20 cellular contexts compared by ENCODE assay signal in genomic region chr5:139037732-139038131, GRCh38.
"Had no signal": no experiment of that assay in that cellular context is flagged by ENCODE, and none has a peak within 500 bp of the region (broad histone marks: within the 10 kb centered on the region; RNA-seq: fewer than 3 reads in every experiment).

No MANE protein-coding gene starts in this region.

- H3K4me1 ChIP-seq: lower lobe of right lung, neural progenitor cell, thyroid gland had no signal

- H3K9ac ChIP-seq: neural progenitor cell had no signal

- H3K27me3 Mint-ChIP-seq: naive thymus-derived CD4-positive, alpha-beta T cell had no signal

- H3K4me3 Mint-ChIP-seq: activated CD8-positive, alpha-beta T cell treated with anti-CD3 and anti-CD28 coated beads, Interleukin-2, amount 10 ng/mL, durations not matched to agents 7 days and 5 days; naive thymus-derived CD4-positive, alpha-beta T cell; neural progenitor cell had no signal

- H3K4me2 ChIP-seq: neural progenitor cell had no signal

- DNase-seq: activated CD4-positive, alpha-beta T cell treated with anti-CD3 and anti-CD28 coated beads, Interleukin-2, amount 50 U/mL, for 1 hour; activated CD8-positive, alpha-beta T cell treated with anti-CD3 and anti-CD28 coated beads, Interleukin-2, amount 10 ng/mL, durations not matched to agents 7 days and 5 days; activated naive CD4-positive, alpha-beta T cell treated with anti-CD3 and anti-CD28 coated beads, Interleukin-2, amount 50 U/mL, for 16 hours; adrenal gland; central memory CD4-positive, alpha-beta T cell; dorsolateral prefrontal cortex; foreskin fibroblast; lower lobe of right lung; mesendoderm; naive thymus-derived CD4-positive, alpha-beta T cell; stimulated activated CD4-positive, alpha-beta T cell treated with anti-CD3 and anti-CD28 coated beads, Interleukin-4, amount 100 ng/mL, for 1 hour; stimulated activated naive CD4-positive, alpha-beta T cell treated with Interleukin-2 at 50 U/mL for 16 hours; substantia nigra; thyroid gland had no signal

- H3K27ac ChIP-seq: adrenal gland, dorsolateral prefrontal cortex, lower lobe of right lung, neural progenitor cell, thyroid gland, VCaP had no signal

- H2AFZ ChIP-seq: neural progenitor cell had no signal

- H3K27me3 ChIP-seq: adrenal gland, dorsolateral prefrontal cortex, neural progenitor cell, thyroid gland had no signal

- ATAC-seq: activated CD4-positive, CD25-positive, alpha-beta regulatory T cell treated with anti-CD3 and anti-CD28 coated beads, Interleukin-2, amount 50 U/mL, for 24 hours; activated CD8-positive, alpha-beta T cell treated with anti-CD3 and anti-CD28 coated beads, Interleukin-2, amount 10 ng/mL, durations not matched to agents 7 days and 5 days; lower lobe of right lung; naive thymus-derived CD4-positive, alpha-beta T cell; sciatic nerve; SK-N-SH treated with all-trans-retinoic acid at 6 μM for 48 hours had no signal

- H3K36me3 ChIP-seq: adrenal gland, lower lobe of right lung, neural progenitor cell, thyroid gland had no signal

- H3K4me3 ChIP-seq: adrenal gland, dorsolateral prefrontal cortex, lower lobe of right lung, neural progenitor cell, thyroid gland had no signal

- H3K9me3 ChIP-seq: adrenal gland, lower lobe of right lung, thyroid gland had no signal

- H3K4me1 Mint-ChIP-seq: naive thymus-derived CD4-positive, alpha-beta T cell had no signal

- H3K27ac Mint-ChIP-seq: activated CD8-positive, alpha-beta T cell treated with anti-CD3 and anti-CD28 coated beads, Interleukin-2, amount 10 ng/mL, durations not matched to agents 7 days and 5 days; activated T-helper 2 cell treated with anti-CD3 and anti-CD28 coated beads, Interferon-gamma antibody, Interleukin-2, Interleukin-4, amounts not matched to agents 10 μg/mL and 5 μg/mL and 100 μg/mL, durations not matched to agents 14 hours and 24 hours and 36 hours; naive thymus-derived CD4-positive, alpha-beta T cell; neural progenitor cell had no signal
